7 cellular contexts compared by ENCODE assay signal in genomic region chr12:53205747-53206146, GRCh38. TPM values are rescaled to one million over a fixed set of nuclear protein-coding genes. Genes with fewer than 3 reads are reported as not detected.
A peak's percentile ranks its signal among the peaks of the same experiment; 100 is the strongest.
DNase-seq lines count a peak whose midpoint lies in the region; ATAC-seq and TF ChIP-seq lines count a peak whose summit lies in the region.

No MANE protein-coding gene starts in this region.

- peaks cover 0 to 8% of the 10 kb centered on the region in 2 donors for H3K36me3 ChIP-seq in psoas muscle (ENCODE audit: insufficient read depth in 1 of 2, low read depth in 1 of 2)
- H3K36me3 ChIP-seq in ascending aorta: peaks cover 10 to 12% of the 10 kb centered on the region in 2 donors

- H3K27me3 ChIP-seq in psoas muscle (ENCODE audit: insufficient read depth in 3 of 3, low read length in 2 of 3) (no peaks in the 10 kb centered on the region), ascending aorta (no peaks in the 10 kb centered on the region)

- peak; percentile 70 for DNase-seq in RWPE1 (ENCODE audit: low spot score)
- DNase-seq in astrocyte of the cerebellum (ENCODE audit: low read depth): peak; percentile 70
- DNase-seq in psoas muscle: no peak
- no peak for DNase-seq in HT-29 (ENCODE audit: low spot score)
- DNase-seq in ascending aorta (ENCODE audit: low spot score in 2 of 2): no peak

- TF ChIP-seq CTCF in RWPE1 (conservative IDR thresholded peaks at IDR 0.05; ENCODE audit: low read depth) (no peak), astrocyte of the cerebellum (IDR thresholded peaks at IDR 0.05; ENCODE audit: low read depth, low read length, missing control alignments) (no peak), psoas muscle (IDR thresholded peaks at IDR 0.05) (no peak), ascending aorta (IDR thresholded peaks at IDR 0.05) (no peak)

- no peak overlapping the region for H3K27ac ChIP-seq in RWPE1
- no peak overlapping the region for H3K27ac ChIP-seq in psoas muscle
- no peak overlapping the region for H3K27ac ChIP-seq in ascending aorta

- whole genome bisulfite sequencing in psoas muscle, 3 donors: 62 to 73% (median 64%) methylated on average over 7 of the region's 7 CpGs

- POLR2A ChIA-PET in RWPE1 (lab: Yijun Ruan, JAX; ENCODE audit: low non-redundant PET): interaction anchor here (0.5 kb wide), 1 partner anchor 17 kb away, joined by 4 read pairs; no protein-coding TSS in a partner anchor

- H3K4me1 ChIP-seq in psoas muscle (no peaks in the 10 kb centered on the region), ascending aorta (peaks cover 0 to 8% of the 10 kb centered on the region in 2 donors)

- intact Hi-C loops in psoas muscle (cut with DNase I): no loop called here
- intact Hi-C loops in ascending aorta (cut with DNase I): no loop called here

- in situ Hi-C loops in astrocyte of the cerebellum (cut with HindIII; ENCODE audit: low sequenced_read_pairs): no loop called here

- ATAC-seq in GM19023 (IDR thresholded peaks at IDR 0.05; ENCODE audit: unreplicated experiment) (peak; percentile 69), HG02981 (IDR thresholded peaks at IDR 0.05; ENCODE audit: unreplicated experiment) (peak; percentile 73), psoas muscle (peak in 3 of 4 donors; percentile 80 to 86 (median 81))

- H3K4me3 ChIP-seq in astrocyte of the cerebellum (ENCODE audit: low read depth, low read length): no peak overlapping the region
- no peak overlapping the region for H3K4me3 ChIP-seq in psoas muscle
- no peak overlapping the region for H3K4me3 ChIP-seq in ascending aorta

- H3K9me3 ChIP-seq in psoas muscle (no peaks in the 10 kb centered on the region), ascending aorta (no peaks in the 10 kb centered on the region)

- CTCF ChIA-PET in RWPE1 (lab: Yijun Ruan, JAX): no interaction called here

RNA-seq across cellular contexts. Expression of gene ITGB7, which starts 1.3 kb away (rescaled TPM):
- total RNA-seq in psoas muscle (1 to 10 TPM in 2 of 4 donors, under 1 TPM in 2; 0.40 to 1.6 (median 0.94) TPM), ascending aorta (1.6 TPM)
- polyA plus RNA-seq in psoas muscle: under 1 TPM; 0.19 to 0.73 (median 0.35) TPM
- total RNA-seq in HT-29 (2014; rRNA removed; shearing (Covaris generic)): 8.1 and 11.4 TPM in 2 replicates

RNA-seq across cellular contexts. Expression of gene CSAD, which starts 25.0 kb away (rescaled TPM):
- total RNA-seq in psoas muscle (1 to 10 TPM; 3.9 to 6.6 (median 5.9) TPM), ascending aorta (30.7 TPM)
- 1 to 10 TPM; 5.5 to 7.8 (median 6.8) TPM for polyA plus RNA-seq in psoas muscle
- 14.7 and 16.3 TPM in 2 replicates for total RNA-seq in HT-29 (2014; rRNA removed; shearing (Covaris generic))

RNA-seq across cellular contexts. Expression of gene ZNF740, which starts 25.2 kb away (rescaled TPM):
- total RNA-seq in psoas muscle (10 to 100 TPM; 15.7 to 22.8 (median 19.8) TPM), ascending aorta (5.9 TPM)
- 1 to 10 TPM; 3.3 to 8.8 (median 4.7) TPM for polyA plus RNA-seq in psoas muscle
- 8.1 and 8.8 TPM in 2 replicates for total RNA-seq in HT-29 (2014; rRNA removed; shearing (Covaris generic))

RNA-seq across cellular contexts. Expression of gene RARG, which starts 26.3 kb away (rescaled TPM):
- total RNA-seq in psoas muscle (10 to 100 TPM in 1 of 4 donors, 1 to 10 TPM in 3; 5.0 to 10.7 (median 6.2) TPM), ascending aorta (29.8 TPM)
- 10 to 100 TPM in 1 of 3 donors, 1 to 10 TPM in 2; 3.7 to 10.8 (median 8.2) TPM for polyA plus RNA-seq in psoas muscle
- total RNA-seq in HT-29 (2014; rRNA removed; shearing (Covaris generic)): 89.7 and 92.5 TPM in 2 replicates

Comparison
In these comparisons a context has a peak if more than half of its experiments do, and no peak if none do; other contexts are left out.
1. DNase-seq: peak in RWPE1 (single experiment) and astrocyte of the cerebellum (single experiment); none in psoas muscle (0 of 2), HT-29 (single experiment) and ascending aorta (0 of 2).
2. Peak in every context shown above with its lines, with median percentiles within 50 percentile points of each other: ATAC-seq.